Comparison of ENCODE assay signal across 23 cellular contexts in the genomic region with DNA sequence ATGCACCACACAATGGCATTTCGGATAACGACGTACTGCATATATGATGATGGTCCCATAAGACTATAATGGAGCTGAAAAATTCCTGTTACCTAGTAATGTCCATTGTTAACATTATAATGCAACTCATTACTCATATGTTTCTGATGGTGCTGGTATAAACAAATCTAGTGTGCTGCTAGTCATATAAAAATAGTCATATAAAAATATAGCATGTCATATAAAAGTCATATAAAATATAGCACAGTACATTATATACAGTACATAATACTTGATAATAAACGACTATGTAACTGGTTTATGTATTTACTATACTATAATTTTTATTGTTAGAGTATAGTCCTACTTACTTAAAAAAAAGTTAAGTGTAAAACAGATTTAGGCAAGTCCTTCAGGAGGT.
"Had no signal": no experiment of that assay in that cellular context is flagged by ENCODE, and none has a peak within 500 bp of the region (broad histone marks: within the 10 kb centered on the region; RNA-seq: fewer than 3 reads in every experiment).

No MANE protein-coding gene starts in this region.

- H3K4me3 Mint-ChIP-seq: effector memory CD8-positive, alpha-beta T cell; mesothelial cell of epicardium; naive thymus-derived CD4-positive, alpha-beta T cell; nephron; neural progenitor cell; stimulated activated memory B cell treated with anti-CD40 and anti-IgM and Interleukin-4, amounts not matched to agents 10 μg/mL and 1 μg/mL and 100 μg/mL, for 72 hours; stimulated activated naive CD8-positive, alpha-beta T cell treated with anti-CD3 and anti-CD28 coated beads, Interleukin-15, Interleukin-2, amounts not matched to agents 100 ng/mL and 50 ng/mL, for 24 hours had no signal

- H3K36me3 Mint-ChIP-seq: mesothelial cell of epicardium, neural progenitor cell had no signal

- H3K9ac ChIP-seq: neural progenitor cell, parathyroid adenoma had no signal

- ATAC-seq: effector memory CD8-positive, alpha-beta T cell; naive thymus-derived CD4-positive, alpha-beta T cell; sciatic nerve; stimulated activated memory B cell treated with anti-CD40 and anti-IgM and Interleukin-4, amounts not matched to agents 10 μg/mL and 1 μg/mL and 100 μg/mL, for 72 hours; upper lobe of right lung had no signal

- H3K27ac ChIP-seq: esophagus squamous epithelium, neural progenitor cell, parathyroid adenoma, suprapubic skin, transverse colon, upper lobe of right lung, vagina had no signal

- H3K9me3 ChIP-seq: esophagus squamous epithelium, suprapubic skin, transverse colon, upper lobe of right lung, vagina had no signal

- H3K4me1 ChIP-seq: esophagus squamous epithelium, neural progenitor cell, parathyroid adenoma, suprapubic skin, upper lobe of right lung, vagina had no signal

- H2AFZ ChIP-seq: neural progenitor cell, parathyroid adenoma had no signal

- H3K27me3 Mint-ChIP-seq: effector memory CD8-positive, alpha-beta T cell; naive thymus-derived CD4-positive, alpha-beta T cell; progenitor cell of endocrine pancreas; stimulated activated memory B cell treated with anti-CD40 and anti-IgM and Interleukin-4, amounts not matched to agents 10 μg/mL and 1 μg/mL and 100 μg/mL, for 72 hours; stimulated activated naive CD8-positive, alpha-beta T cell treated with anti-CD3 and anti-CD28 coated beads, Interleukin-15, Interleukin-2, amounts not matched to agents 100 ng/mL and 50 ng/mL, for 24 hours had no signal

- H3K36me3 ChIP-seq: esophagus squamous epithelium, neural progenitor cell, suprapubic skin, transverse colon, upper lobe of right lung, vagina had no signal

- H3K4me2 ChIP-seq: neural progenitor cell had no signal

- FAIRE-seq: endometrium, keratinocyte had no signal

- H3K79me2 ChIP-seq: parathyroid adenoma had no signal

- H3K27me3 ChIP-seq: esophagus squamous epithelium, neural progenitor cell, suprapubic skin, transverse colon, upper lobe of right lung, vagina had no signal

- H3K4me1 Mint-ChIP-seq: mesothelial cell of epicardium had no signal

- H3K27ac Mint-ChIP-seq: effector memory CD8-positive, alpha-beta T cell; mesothelial cell of epicardium; naive thymus-derived CD4-positive, alpha-beta T cell; nephron; neural progenitor cell; progenitor cell of endocrine pancreas; stimulated activated memory B cell treated with anti-CD40 and anti-IgM and Interleukin-4, amounts not matched to agents 10 μg/mL and 1 μg/mL and 100 μg/mL, for 72 hours; stimulated activated naive CD8-positive, alpha-beta T cell treated with anti-CD3 and anti-CD28 coated beads, Interleukin-15, Interleukin-2, amounts not matched to agents 100 ng/mL and 50 ng/mL, for 24 hours had no signal

- DNase-seq: cortex of kidney; effector memory CD8-positive, alpha-beta T cell; erythroblast; esophagus squamous epithelium; foreskin melanocyte; head of caudate nucleus; naive thymus-derived CD4-positive, alpha-beta T cell; stimulated activated CD4-positive, alpha-beta T cell treated with anti-CD3 and anti-CD28 coated beads, Interleukin-2, amount 100 ng/mL, for 24 hours; stimulated activated CD4-positive, alpha-beta T cell treated with anti-CD3 and anti-CD28 coated beads, Interleukin-4, amount 100 ng/mL, for 24 hours; transverse colon; upper lobe of right lung had no signal

- H3K9me3 Mint-ChIP-seq: effector memory CD8-positive, alpha-beta T cell; mesothelial cell of epicardium; naive thymus-derived CD4-positive, alpha-beta T cell; nephron; neural progenitor cell; stimulated activated memory B cell treated with anti-CD40 and anti-IgM and Interleukin-4, amounts not matched to agents 10 μg/mL and 1 μg/mL and 100 μg/mL, for 72 hours; stimulated activated naive CD8-positive, alpha-beta T cell treated with anti-CD3 and anti-CD28 coated beads, Interleukin-15, Interleukin-2, amounts not matched to agents 100 ng/mL and 50 ng/mL, for 24 hours had no signal

- H3K4me3 ChIP-seq: esophagus squamous epithelium, neural progenitor cell, suprapubic skin, transverse colon, upper lobe of right lung, vagina had no signal
